1 cellular context compared by ENCODE assay signal in the genomic region with DNA sequence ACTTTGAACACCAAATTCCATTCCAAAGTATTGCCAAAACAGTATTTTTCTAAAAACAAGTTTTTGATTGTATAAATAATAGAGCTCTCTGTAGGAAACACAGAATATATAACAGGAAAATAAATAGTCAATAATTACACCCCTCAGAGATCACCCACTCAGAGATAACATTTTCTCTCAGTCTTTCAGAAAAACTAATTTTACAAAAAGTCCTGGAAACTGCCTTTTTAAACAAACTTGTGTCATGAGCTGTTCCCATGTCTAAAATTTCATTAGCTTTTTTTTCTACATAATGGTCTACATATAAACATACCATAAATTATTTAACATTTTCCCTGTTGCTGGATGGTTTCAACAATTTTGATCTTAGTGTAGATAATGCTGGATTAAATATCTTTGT.
TF ChIP-seq lines count a peak whose summit lies in the region.

No MANE protein-coding gene starts in this region.

TF ChIP-seq in H1, 55 proteins besides CTCF, POLR2A, EP300 and RAD21 (continued from another document):
- TF ChIP-seq NANOG (IDR thresholded peaks at IDR 0.05; ENCODE audit: insufficient read depth, low read depth, low read length, poor library complexity, severe bottlenecking) (no peak), PHF8 (conservative IDR thresholded peaks at IDR 0.05; ENCODE audit: low read depth, low read length) (no peak), RBBP5 (IDR thresholded peaks at IDR 0.05; ENCODE audit: borderline replicate concordance, low read depth, low read length) (no peak), BCL11A (IDR thresholded peaks at IDR 0.05; ENCODE audit: low read depth in 2 of 2, low read length in 2 of 2) (no peak), FOSL1 (IDR thresholded peaks at IDR 0.05; ENCODE audit: insufficient read depth, low read depth, low read length) (no peak), RXRA (IDR thresholded peaks at IDR 0.05; ENCODE audit: insufficient read depth, low read depth, low read length) (no peak)
